In genomic region chr6:52361945-52362442, GRCh38 we compare ENCODE assay signal across 8 cellular contexts. TPM values are rescaled to one million over a fixed set of nuclear protein-coding genes. Genes with fewer than 3 reads are reported as not detected.
DNase-seq lines count a peak whose midpoint lies in the region; ATAC-seq and TF ChIP-seq lines count a peak whose summit lies in the region.

TSS of gene PAQR8 (plus strand) at chr6:52362151. CDS start at chr6:52403214, 41,063 bp downstream.

- H3K36me3 Mint-ChIP-seq in activated naive CD4-positive, alpha-beta T cell treated with anti-CD3 and anti-CD28 coated beads, Interleukin-2, amount 50 U/mL, for 24 hours, result no peaks in the 10 kb centered on the region

- H3K36me3 ChIP-seq in DOHH2 (ENCODE audit: control insufficient read depth, low read length), result peaks cover 6% of the 10 kb centered on the region; the same call in 1 of the 2 replicates
- peaks cover 5% of the 10 kb centered on the region for H3K36me3 ChIP-seq in KOPT-K1 (ENCODE audit: insufficient read depth, low read length)
- no peaks in the 10 kb centered on the region for H3K36me3 ChIP-seq in cardiac muscle cell
- no peaks in the 10 kb centered on the region for H3K36me3 ChIP-seq in parathyroid adenoma (ENCODE audit: control insufficient read depth, insufficient read depth, low read length)
- no peaks in the 10 kb centered on the region for H3K36me3 ChIP-seq in thyroid gland

- H3K27me3 Mint-ChIP-seq in activated naive CD4-positive, alpha-beta T cell treated with anti-CD3 and anti-CD28 coated beads, Interleukin-2, amount 50 U/mL, for 24 hours, result no peaks in the 10 kb centered on the region

- peak; percentile 78 for ATAC-seq in GM21723 (IDR thresholded peaks at IDR 0.05; ENCODE audit: unreplicated experiment)
- peak; percentile 87 for ATAC-seq in SK-N-SH treated with all-trans-retinoic acid at 6 μM for 48 hours

- TF ChIP-seq CTCF in DOHH2 (IDR thresholded peaks at IDR 0.05; ENCODE audit: low read depth, low read length, poor library complexity, severe bottlenecking), result no peak
- no peak for TF ChIP-seq CTCF in cardiac muscle cell (IDR thresholded peaks at IDR 0.05; ENCODE audit: low read depth, low read length)
- no peak for TF ChIP-seq CTCF in parathyroid adenoma (IDR thresholded peaks at IDR 0.05)
- TF ChIP-seq CTCF in thyroid gland (IDR thresholded peaks at IDR 0.05), result no peak

- H3K79me2 ChIP-seq in DOHH2 (ENCODE audit: control insufficient read depth, low read length), result peaks cover 35% of the 10 kb centered on the region
- no peaks in the 10 kb centered on the region for H3K79me2 ChIP-seq in parathyroid adenoma

- H3K27ac ChIP-seq in DOHH2 (ENCODE audit: low read depth, low read length) (peak within 1 kb of the TSS; percentile 39), KOPT-K1 (ENCODE audit: low read depth, low read length, poor library complexity, severe bottlenecking) (peak within 1 kb of the TSS; percentile 88), cardiac muscle cell (peak within 1 kb of the TSS; percentile 84), parathyroid adenoma (peak within 1 kb of the TSS; percentile 43), thyroid gland (peak within 1 kb of the TSS in 2 of 3 donors; percentile 37 to 57)

- H3K4me1 Mint-ChIP-seq in activated naive CD4-positive, alpha-beta T cell treated with anti-CD3 and anti-CD28 coated beads, Interleukin-2, amount 50 U/mL, for 24 hours, result peaks cover 45% of the 10 kb centered on the region

- peaks cover 47% of the 10 kb centered on the region for H3K4me1 ChIP-seq in DOHH2 (ENCODE audit: control insufficient read depth, low read length)
- peaks cover 32% of the 10 kb centered on the region for H3K4me1 ChIP-seq in cardiac muscle cell (ENCODE audit: low read depth)
- no peaks in the 10 kb centered on the region for H3K4me1 ChIP-seq in parathyroid adenoma
- H3K4me1 ChIP-seq in thyroid gland, result peaks cover 14 to 30% of the 10 kb centered on the region in 2 donors

- H3K9me3 Mint-ChIP-seq in activated naive CD4-positive, alpha-beta T cell treated with anti-CD3 and anti-CD28 coated beads, Interleukin-2, amount 50 U/mL, for 24 hours, result no peaks in the 10 kb centered on the region

- intact Hi-C loops in thyroid gland (cut with DNase I), result loop anchor here (10.0 kb wide), 1 partner anchor 77 kb away; the partner anchor contains the start of gene MCM3

- peak within 1 kb of the TSS; percentile 63 for H3K9ac ChIP-seq in parathyroid adenoma

- H3K27me3 ChIP-seq in DOHH2 (ENCODE audit: control insufficient read depth, low read length) (no peaks in the 10 kb centered on the region), cardiac muscle cell (no peaks in the 10 kb centered on the region), parathyroid adenoma (ENCODE audit: control insufficient read depth, insufficient read depth, low read length) (no peaks in the 10 kb centered on the region), thyroid gland (no peaks in the 10 kb centered on the region)

- H2AFZ ChIP-seq in parathyroid adenoma, result peak within 1 kb of the TSS; percentile 99

- peaks cover 14% of the 10 kb centered on the region for H3F3A ChIP-seq in DOHH2 (ENCODE audit: control insufficient read depth, insufficient read depth)

- H3K9me3 ChIP-seq in DOHH2 (ENCODE audit: control insufficient read depth, insufficient read depth, low read length) (no peaks in the 10 kb centered on the region), KOPT-K1 (ENCODE audit: insufficient read depth, low read length, poor library complexity, severe bottlenecking) (no peaks in the 10 kb centered on the region), cardiac muscle cell (ENCODE audit: low read depth) (no peaks in the 10 kb centered on the region), parathyroid adenoma (ENCODE audit: control insufficient read depth, low read length) (no peaks in the 10 kb centered on the region), thyroid gland (no peaks in the 10 kb centered on the region)

- H3K4me3 Mint-ChIP-seq in activated naive CD4-positive, alpha-beta T cell treated with anti-CD3 and anti-CD28 coated beads, Interleukin-2, amount 50 U/mL, for 24 hours, result peak within 1 kb of the TSS; percentile 95

- no peaks in the 10 kb centered on the region for H3K9me2 ChIP-seq in DOHH2 (replicated peaks; ENCODE audit: control insufficient read depth, low read length)

- peak; percentile 80 to 81 for DNase-seq in cardiac muscle cell (ENCODE audit: low read depth in 1 of 2, low spot score in 1 of 2)
- DNase-seq in thyroid gland, result peak; percentile 62 to 69

- no peaks in the 10 kb centered on the region for H4K20me1 ChIP-seq in DOHH2 (ENCODE audit: control insufficient read depth, insufficient read depth, low read depth, low read length)

- peak; percentile 28 to 77 for TF ChIP-seq POLR2A in thyroid gland (IDR thresholded peaks at IDR 0.05)

- WGBS in thyroid gland, 2 donors, result 1 to 2% methylated on average over 9 to 21 of the region's 69 CpGs

- peak within 1 kb of the TSS; percentile 72 for H3K4me2 ChIP-seq in DOHH2 (ENCODE audit: low read length)
- peak within 1 kb of the TSS; percentile 98 for H3K4me2 ChIP-seq in parathyroid adenoma (ENCODE audit: low read length)

- H3K4me3 ChIP-seq in DOHH2 (ENCODE audit: low read length) (peak within 1 kb of the TSS; percentile 79), cardiac muscle cell (peak within 1 kb of the TSS; percentile 78), parathyroid adenoma (ENCODE audit: low read depth, low read length) (peak within 1 kb of the TSS; percentile 72), thyroid gland (replicated peaks in 1 of 3) (peak within 1 kb of the TSS; percentile 48 to 65 (median 53))

- H3K27ac Mint-ChIP-seq in activated naive CD4-positive, alpha-beta T cell treated with anti-CD3 and anti-CD28 coated beads, Interleukin-2, amount 50 U/mL, for 24 hours, result peak within 1 kb of the TSS; percentile 96

TF ChIP-seq in SK-N-SH treated with all-trans-retinoic acid at 6 μM for 48 hours, 23 proteins besides CTCF, POLR2A, EP300 and RAD21:
- TF ChIP-seq GLIS3 (CRISPR knock-in tag; IDR thresholded peaks at IDR 0.05) (no peak), ZFP30 (CRISPR knock-in tag; IDR thresholded peaks at IDR 0.05) (no peak), TSHZ2 (CRISPR knock-in tag; IDR thresholded peaks at IDR 0.05) (peak; percentile 37; the same call in 1 of the 2 replicates), PPARA (CRISPR knock-in tag; IDR thresholded peaks at IDR 0.05; ENCODE audit: borderline replicate concordance) (no peak), ARNTL (CRISPR knock-in tag; IDR thresholded peaks at IDR 0.05; ENCODE audit: borderline replicate concordance, low read depth) (no peak), ISL1 (CRISPR knock-in tag; IDR thresholded peaks at IDR 0.05) (no peak), BACH2 (CRISPR knock-in tag; IDR thresholded peaks at IDR 0.05; ENCODE audit: borderline replicate concordance) (no peak)

RNA-seq across cellular contexts. Expression of gene PAQR8, which starts in this region (rescaled TPM):
- 16.5 and 16.8 TPM in 2 replicates for total RNA-seq in cardiac muscle cell
- polyA plus RNA-seq in cardiac muscle cell, result 15.5 and 19.7 TPM in 2 replicates
- total RNA-seq in thyroid gland, result 1 to 10 TPM; 2.7 to 9.7 (median 5.4) TPM

Comparison
In these comparisons a context has a peak if more than half of its experiments do, and no peak if none do; other contexts are left out.
1. Peak in every context shown above with its lines: DNase-seq, ATAC-seq, H3K4me3 ChIP-seq and H3K27ac ChIP-seq.